ENCODE assay signal across 15 cellular contexts in the genomic region with DNA sequence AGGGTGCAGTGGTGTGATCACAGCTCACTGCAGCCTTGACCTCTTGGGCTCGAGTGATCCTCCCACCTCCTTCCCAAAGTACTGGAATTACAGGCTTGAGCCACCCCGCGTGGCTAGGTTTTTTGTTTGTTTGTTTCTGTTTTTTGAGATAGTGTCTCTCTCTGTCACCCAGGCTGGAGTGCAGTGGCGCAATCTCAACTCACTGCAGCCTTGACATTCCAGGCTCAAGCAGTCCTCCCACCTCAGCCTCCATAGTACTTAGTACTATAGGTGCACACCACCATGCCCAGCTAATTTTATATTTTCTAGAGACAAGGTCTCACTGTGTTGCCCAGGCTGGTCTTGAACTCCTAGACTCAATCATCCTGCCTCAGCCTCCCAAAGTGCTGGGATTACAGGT. TPM values are rescaled to one million over a fixed set of nuclear protein-coding genes. Genes with fewer than 3 reads are reported as not detected.
"Had no signal": no experiment of that assay in that cellular context is flagged by ENCODE, and none has a peak within 500 bp of the region (broad histone marks: within the 10 kb centered on the region; RNA-seq: fewer than 3 reads in every experiment).

No MANE protein-coding gene starts in this region.

RNA-seq across cellular contexts. Expression of a gene that starts 47.6 kb away (rescaled TPM):
- total RNA-seq: activated B cell treated with CpG ODN at 0.5 μM for 24 hours; activated CD4-positive, alpha-beta memory T cell treated with anti-CD3 and anti-CD28 coated beads for 36 hours; activated CD4-positive, alpha-beta memory T cell treated with anti-CD3 and anti-CD28 coated beads, Interleukin-2, amount 10 ng/mL, durations not matched to agents 7 days and 5 days; activated CD4-positive, alpha-beta T cell treated with anti-CD3 and anti-CD28 coated beads for 36 hours; activated CD4-positive, alpha-beta T cell treated with anti-CD3 and anti-CD28 coated beads, Interleukin-2, amount 10 ng/mL, durations not matched to agents 24 days and 14 days; activated CD4-positive, alpha-beta T cell treated with anti-CD3 and anti-CD28 coated beads, Interleukin-2, amount 10 ng/mL, durations not matched to agents 7 days and 5 days; activated CD8-positive, alpha-beta memory T cell treated with anti-CD3 and anti-CD28 coated beads for 36 hours; activated CD8-positive, alpha-beta memory T cell treated with anti-CD3 and anti-CD28 coated beads, Interleukin-2, amount 10 ng/mL, durations not matched to agents 7 days and 5 days; activated CD8-positive, alpha-beta T cell treated with anti-CD3 and anti-CD28 coated beads for 36 hours; activated CD8-positive, alpha-beta T cell treated with anti-CD3 and anti-CD28 coated beads, Interleukin-2, amount 10 ng/mL, durations not matched to agents 7 days and 5 days; T-cell; T-helper 1 cell treated with Interleukin-12 subunit alpha and Interleukin-12 subunit beta and Interleukin-4 antibody, amounts not matched to agents 30 ng/mL and 1 ng/mL, for 36 hours; T-helper 17 cell; T-helper 2 cell treated with Interferon-gamma antibody and Interleukin-4, amounts not matched to agents 100 ng/mL and 5 ng/mL, for 36 hours; WTC11 had no signal
